In the genomic region with DNA sequence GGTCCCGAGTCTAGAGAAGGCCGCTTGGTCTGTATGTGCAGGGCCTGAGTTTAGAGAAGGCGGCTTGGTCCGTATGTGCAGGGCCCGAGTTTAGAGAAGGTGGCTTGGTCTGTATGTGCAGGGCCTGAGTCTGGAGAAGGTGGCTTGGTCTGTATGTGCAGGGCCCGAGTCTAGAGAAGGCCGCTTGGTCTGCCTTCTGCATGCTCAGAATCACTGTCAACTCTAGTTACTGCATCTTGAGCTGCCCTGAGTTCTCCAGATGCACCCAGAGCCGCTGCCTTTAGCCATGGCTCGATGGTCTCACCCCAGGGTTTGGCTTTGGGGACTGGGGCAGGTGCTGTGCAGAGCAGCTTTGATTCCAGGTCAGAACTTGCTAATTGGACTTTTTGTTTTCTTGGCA, we compare ENCODE assay signal across 1 cellular context.
TF ChIP-seq lines count a peak whose summit lies in the region.

No MANE protein-coding gene starts in this region.

TF ChIP-seq in WTC11, 78 proteins besides CTCF, POLR2A, EP300 and RAD21 (continued from another document):
- TF ChIP-seq HMGXB4 (CRISPR knock-in tag; IDR thresholded peaks at IDR 0.05), result no peak
- TF ChIP-seq IRF2 (CRISPR knock-in tag; IDR thresholded peaks at IDR 0.05; ENCODE audit: borderline replicate concordance, low read depth), result no peak
- no peak for TF ChIP-seq CREM (CRISPR knock-in tag; IDR thresholded peaks at IDR 0.05)
- TF ChIP-seq CDX4 (CRISPR knock-in tag; IDR thresholded peaks at IDR 0.05; ENCODE audit: borderline replicate concordance), result no peak
- TF ChIP-seq SOX15 (CRISPR knock-in tag; IDR thresholded peaks at IDR 0.05), result no peak
- TF ChIP-seq TP53 (CRISPR knock-in tag; IDR thresholded peaks at IDR 0.05), result no peak
- TF ChIP-seq ELF4 (CRISPR knock-in tag; IDR thresholded peaks at IDR 0.05; ENCODE audit: low read depth), result no peak
- TF ChIP-seq, protein P1, sequence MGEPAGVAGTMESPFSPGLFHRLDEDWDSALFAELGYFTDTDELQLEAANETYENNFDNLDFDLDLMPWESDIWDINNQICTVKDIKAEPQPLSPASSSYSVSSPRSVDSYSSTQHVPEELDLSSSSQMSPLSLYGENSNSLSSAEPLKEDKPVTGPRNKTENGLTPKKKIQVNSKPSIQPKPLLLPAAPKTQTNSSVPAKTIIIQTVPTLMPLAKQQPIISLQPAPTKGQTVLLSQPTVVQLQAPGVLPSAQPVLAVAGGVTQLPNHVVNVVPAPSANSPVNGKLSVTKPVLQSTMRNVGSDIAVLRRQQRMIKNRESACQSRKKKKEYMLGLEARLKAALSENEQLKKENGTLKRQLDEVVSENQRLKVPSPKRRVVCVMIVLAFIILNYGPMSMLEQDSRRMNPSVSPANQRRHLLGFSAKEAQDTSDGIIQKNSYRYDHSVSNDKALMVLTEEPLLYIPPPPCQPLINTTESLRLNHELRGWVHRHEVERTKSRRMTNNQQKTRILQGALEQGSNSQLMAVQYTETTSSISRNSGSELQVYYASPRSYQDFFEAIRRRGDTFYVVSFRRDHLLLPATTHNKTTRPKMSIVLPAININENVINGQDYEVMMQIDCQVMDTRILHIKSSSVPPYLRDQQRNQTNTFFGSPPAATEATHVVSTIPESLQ (CRISPR knock-in tag; IDR thresholded peaks at IDR 0.05), result no peak
- TF ChIP-seq, protein P2, sequence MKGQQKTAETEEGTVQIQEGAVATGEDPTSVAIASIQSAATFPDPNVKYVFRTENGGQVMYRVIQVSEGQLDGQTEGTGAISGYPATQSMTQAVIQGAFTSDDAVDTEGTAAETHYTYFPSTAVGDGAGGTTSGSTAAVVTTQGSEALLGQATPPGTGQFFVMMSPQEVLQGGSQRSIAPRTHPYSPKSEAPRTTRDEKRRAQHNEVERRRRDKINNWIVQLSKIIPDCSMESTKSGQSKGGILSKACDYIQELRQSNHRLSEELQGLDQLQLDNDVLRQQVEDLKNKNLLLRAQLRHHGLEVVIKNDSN (CRISPR knock-in tag; IDR thresholded peaks at IDR 0.05), result no peak
- TF ChIP-seq ZNF138 (CRISPR knock-in tag; conservative IDR thresholded peaks at IDR 0.05), result no peak
- no peak for TF ChIP-seq ZNF532 (CRISPR knock-in tag; IDR thresholded peaks at IDR 0.05; ENCODE audit: borderline replicate concordance)
